ENCODE assay signal across 7 cellular contexts in the genomic region with DNA sequence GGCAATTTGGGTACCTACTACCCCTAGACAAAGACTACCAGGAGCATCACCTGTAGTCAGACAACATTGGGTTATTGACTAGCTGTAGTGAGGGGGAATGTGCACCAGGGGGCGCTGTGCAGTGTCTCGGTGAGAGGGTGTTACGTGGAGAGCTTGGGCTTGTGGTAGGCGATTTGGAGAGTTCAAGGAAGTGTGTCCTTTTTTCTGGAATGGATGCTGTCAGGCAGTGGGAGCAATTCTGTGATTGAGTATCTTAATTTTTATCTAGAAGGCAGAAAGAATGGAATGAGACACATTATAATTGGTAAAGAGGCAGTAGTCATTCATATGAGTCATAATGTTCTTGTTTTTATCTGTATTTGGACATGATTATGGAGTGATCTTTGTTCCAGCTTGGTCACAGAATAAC.
DNase-seq lines count a peak whose midpoint lies in the region; ATAC-seq lines count a peak whose summit lies in the region.

No MANE protein-coding gene starts in this region.

- ATAC-seq in GM21529 (IDR thresholded peaks at IDR 0.05; ENCODE audit: unreplicated experiment): peak; percentile 83

- DNase-seq in GM03348 (ENCODE audit: low spot score): peak; percentile 53
- DNase-seq in LoVo (ENCODE audit: low spot score): peak; percentile 4
- DNase-seq in activated CD8-positive, alpha-beta memory T cell treated with anti-CD3 and anti-CD28 coated beads, Interleukin-2, amount 50 U/mL, for 48 hours: peak; percentile 86
- DNase-seq in foreskin melanocyte: peak; percentile 39
- peak; percentile 15 to 43 (median 32) for DNase-seq in stimulated activated CD4-positive, alpha-beta T cell treated with anti-CD3 and anti-CD28 coated beads, Interleukin-1b, Interleukin-23, amount 100 ng/mL, for 24 hours (ENCODE audit: low read depth in 4 of 4, low spot score in 1 of 4)
- DNase-seq in NCI-H187 treated with DMSO at 0.1 percent for 48 hours (lab: John Stamatoyannopoulos, UW): no peak
